In the genomic region with DNA sequence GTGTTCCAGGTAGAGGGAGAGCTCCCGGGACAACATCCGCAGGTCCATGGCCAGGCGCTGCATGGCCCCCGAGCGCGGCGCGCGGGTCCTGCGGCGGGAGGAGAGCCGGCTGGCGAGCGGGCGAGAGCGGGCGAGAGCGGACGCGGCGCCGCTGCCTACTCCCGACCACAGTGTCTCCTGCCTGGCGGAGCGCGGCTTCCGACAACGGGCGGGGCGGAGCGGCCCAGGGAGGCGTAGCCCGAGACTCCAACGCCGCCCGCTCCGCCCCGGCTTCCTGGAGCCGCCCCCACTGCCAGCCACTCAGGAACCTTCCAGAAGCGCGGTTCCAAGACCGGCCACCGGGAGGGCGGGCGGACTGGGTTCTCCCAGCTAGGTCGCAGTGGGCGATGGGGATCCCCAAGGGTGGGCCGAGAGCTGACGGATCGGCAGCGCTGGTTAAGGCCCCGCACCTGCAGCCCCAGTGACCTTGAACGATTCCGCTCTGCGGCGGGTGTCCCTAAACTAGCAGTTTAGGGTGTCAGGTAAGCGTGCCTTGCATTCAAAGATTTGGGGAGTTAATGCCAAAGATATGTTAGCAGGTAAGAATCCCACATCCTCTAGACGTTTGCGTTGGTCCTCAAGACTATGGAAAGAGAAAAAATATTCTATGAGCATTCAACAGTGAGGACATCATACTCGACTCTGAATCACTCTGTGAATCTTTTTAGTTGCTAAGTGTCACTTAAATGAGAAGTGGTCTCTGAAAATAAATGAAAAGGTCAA, we compare ENCODE assay signal across 8 cellular contexts. TPM values are rescaled to one million over a fixed set of nuclear protein-coding genes. Genes with fewer than 3 reads are reported as not detected.
A peak's percentile ranks its signal among the peaks of the same experiment; 100 is the strongest.
DNase-seq lines count a peak whose midpoint lies in the region; ATAC-seq, FAIRE-seq and TF ChIP-seq lines count a peak whose summit lies in the region.

A gene with protein sequence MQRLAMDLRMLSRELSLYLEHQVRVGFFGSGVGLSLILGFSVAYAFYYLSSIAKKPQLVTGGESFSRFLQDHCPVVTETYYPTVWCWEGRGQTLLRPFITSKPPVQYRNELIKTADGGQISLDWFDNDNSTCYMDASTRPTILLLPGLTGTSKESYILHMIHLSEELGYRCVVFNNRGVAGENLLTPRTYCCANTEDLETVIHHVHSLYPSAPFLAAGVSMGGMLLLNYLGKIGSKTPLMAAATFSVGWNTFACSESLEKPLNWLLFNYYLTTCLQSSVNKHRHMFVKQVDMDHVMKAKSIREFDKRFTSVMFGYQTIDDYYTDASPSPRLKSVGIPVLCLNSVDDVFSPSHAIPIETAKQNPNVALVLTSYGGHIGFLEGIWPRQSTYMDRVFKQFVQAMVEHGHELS (minus strand): TSS at position 172 of the 762 bp plus-strand sequence. CDS start 109 bp downstream, at position 63.

- H3K36me3 Mint-ChIP-seq in activated naive CD8-positive, alpha-beta T cell, result peaks cover 2% of the 10 kb centered on the region

- H3K4me1 Mint-ChIP-seq in activated naive CD8-positive, alpha-beta T cell (ENCODE audit: low read depth), result peaks cover 31% of the 10 kb centered on the region

- H3K36me3 ChIP-seq in pancreas, result no peaks in the 10 kb centered on the region
- H3K36me3 ChIP-seq in tibial artery, result peaks cover 0 to 5% (median 0%) of the 10 kb centered on the region in 3 donors

- peak within 1 kb of the TSS; percentile 94 for H3K4me3 Mint-ChIP-seq in activated naive CD8-positive, alpha-beta T cell

- WGBS in pancreas, 2 donors, result 1% methylated on average over 53 to 60 of the region's 60 CpGs

- ATAC-seq in HG02571 (IDR thresholded peaks at IDR 0.05; ENCODE audit: unreplicated experiment) (peak; percentile 93), Right ventricle myocardium inferior (peak; percentile 100), pancreas (peak; percentile 96 to 99 (median 98))

- TF ChIP-seq CTCF in GM10266 (IDR thresholded peaks at IDR 0.05; ENCODE audit: control insufficient read depth, insufficient read depth, low read depth, missing control alignments), result no peak
- peak; percentile 22 to 59 (median 36) for TF ChIP-seq CTCF in pancreas (IDR thresholded peaks at IDR 0.05)
- peak; percentile 66 to 69 for TF ChIP-seq CTCF in tibial artery (IDR thresholded peaks at IDR 0.05)

- H3K27me3 ChIP-seq in pancreas (no peaks in the 10 kb centered on the region), tibial artery (no peaks in the 10 kb centered on the region)

- intact Hi-C loops in Right ventricle myocardium inferior (cut with DNase I), result loop anchor here (2.0 to 5.0 kb wide), 2 partner anchors 36 to 102 kb away; partner anchors contain the start of genes ESCO1 and MIB1
- intact Hi-C loops in pancreas (cut with DNase I), result no loop called here
- intact Hi-C loops in tibial artery (cut with DNase I; ENCODE audit: low total_unique reads), result loop anchor here (10.0 kb wide), 2 partner anchors 100 to 130 kb away; partner anchors contain the start of gene ESCO1

- H3K27me3 Mint-ChIP-seq in activated naive CD8-positive, alpha-beta T cell, result no peaks in the 10 kb centered on the region

- no peaks in the 10 kb centered on the region for H3K9me3 ChIP-seq in pancreas
- no peaks in the 10 kb centered on the region for H3K9me3 ChIP-seq in tibial artery

- H3K27ac ChIP-seq in pancreas (peak within 1 kb of the TSS; percentile 86 to 94 (median 93)), tibial artery (peak within 1 kb of the TSS; percentile 91 to 93)

- H3K27ac Mint-ChIP-seq in activated naive CD8-positive, alpha-beta T cell, result peak within 1 kb of the TSS; percentile 89

- DNase-seq in GM10266 (ENCODE audit: extremely low spot score), result peak; percentile 96
- peak; percentile 82 for DNase-seq in NCI-H1048 (lab: John Stamatoyannopoulos, UW)
- peak; percentile 79 for DNase-seq in SKM-1 (lab: John Stamatoyannopoulos, UW; ENCODE audit: unreplicated experiment)
- peak; percentile 97 for DNase-seq in Right ventricle myocardium inferior (ENCODE audit: missing footprints)
- peak; percentile 92 to 97 (median 94) for DNase-seq in pancreas
- peak; percentile 92 to 97 for DNase-seq in tibial artery

- H3K9me3 Mint-ChIP-seq in activated naive CD8-positive, alpha-beta T cell (ENCODE audit: low read depth), result no peaks in the 10 kb centered on the region

- H3K4me1 ChIP-seq in pancreas (peaks cover 0 to 4% (median 0%) of the 10 kb centered on the region in 3 donors), tibial artery (peaks cover 0 to 20% (median 11%) of the 10 kb centered on the region in 4 donors)

- peak within 1 kb of the TSS; percentile 50 to 85 (median 80) for H3K4me3 ChIP-seq in pancreas
- peak within 1 kb of the TSS; percentile 87 to 93 for H3K4me3 ChIP-seq in tibial artery

- no peak for FAIRE-seq in pancreas (lab: Jason Lieb, UNC)

RNA-seq across cellular contexts. Expression of the gene that starts here (rescaled TPM):
- total RNA-seq in Right ventricle myocardium inferior (5.4 TPM), pancreas (10 to 100 TPM in 1 of 6 donors, 1 to 10 TPM in 5; 6.0 to 14.4 (median 6.6) TPM)
- polyA plus RNA-seq in pancreas, result 10 to 100 TPM; 12.8 to 20.9 TPM

Comparison
In these comparisons a context has a peak if more than half of its experiments do, and no peak if none do; other contexts are left out.
1. Peak in every context shown above with its lines: DNase-seq, ATAC-seq, H3K4me3 ChIP-seq and H3K27ac ChIP-seq.
2. intact Hi-C loops: an anchor here in Right ventricle myocardium inferior (2.0 to 5.0 kb wide) and tibial artery (10.0 kb wide); none called in pancreas.